In genomic region chr16:85539629-85540291, GRCh38 we compare ENCODE assay signal across 1 cellular context.
TF ChIP-seq lines count a peak whose summit lies in the region.

No MANE protein-coding gene starts in this region.

TF ChIP-seq in HepG2, 621 proteins besides CTCF, POLR2A, EP300 and RAD21 (continued from another document and continues in another):
- no peak for TF ChIP-seq ARID3A (IDR thresholded peaks at IDR 0.05; ENCODE audit: low read depth, low read length)
- no peak for TF ChIP-seq CENPX (CRISPR knock-in tag; IDR thresholded peaks at IDR 0.05)
- no peak for TF ChIP-seq ZNF451 (CRISPR knock-in tag; IDR thresholded peaks at IDR 0.05)
- TF ChIP-seq RARG (CRISPR knock-in tag; IDR thresholded peaks at IDR 0.05; ENCODE audit: low read depth): no peak
- peak; percentile 39; the same call in 1 of the 2 replicates for TF ChIP-seq ZNF773 (CRISPR knock-in tag; IDR thresholded peaks at IDR 0.05; ENCODE audit: borderline replicate concordance)
- TF ChIP-seq ZNF782 (CRISPR knock-in tag; IDR thresholded peaks at IDR 0.05; ENCODE audit: borderline replicate concordance): no peak
- no peak for TF ChIP-seq ZMAT5 (CRISPR knock-in tag; IDR thresholded peaks at IDR 0.05; ENCODE audit: borderline replicate concordance, low read depth)
- no peak for TF ChIP-seq ZXDC (CRISPR knock-in tag; IDR thresholded peaks at IDR 0.05)
- TF ChIP-seq NFYB (CRISPR knock-in tag; IDR thresholded peaks at IDR 0.05): no peak
- TF ChIP-seq JARID2 (CRISPR knock-in tag; IDR thresholded peaks at IDR 0.05; ENCODE audit: insufficient replicate concordance): no peak
- peak; percentile 77 for TF ChIP-seq GATAD2A (CRISPR knock-in tag; IDR thresholded peaks at IDR 0.05)
- no peak for TF ChIP-seq TBL1XR1 (IDR thresholded peaks at IDR 0.05; ENCODE audit: borderline replicate concordance, low read length, partially characterized antibody)
- TF ChIP-seq ZNF687 (CRISPR knock-in tag; IDR thresholded peaks at IDR 0.05): peak; percentile 51; the same call in 1 of the 2 replicates
- peak; percentile 71 for TF ChIP-seq ZFX (CRISPR knock-in tag; IDR thresholded peaks at IDR 0.05; ENCODE audit: low read depth)
- peak; percentile 77 for TF ChIP-seq ARID5B (CRISPR knock-in tag; IDR thresholded peaks at IDR 0.05)
- TF ChIP-seq TAF15 (IDR thresholded peaks at IDR 0.05; ENCODE audit: low read depth, low read length, poor library complexity, severe bottlenecking): no peak
- TF ChIP-seq LBX2 (CRISPR knock-in tag; IDR thresholded peaks at IDR 0.05; ENCODE audit: borderline replicate concordance): no peak
- peak; percentile 64; the same call in 1 of the 2 replicates for TF ChIP-seq BRCA1 (CRISPR knock-in tag; IDR thresholded peaks at IDR 0.05)
- TF ChIP-seq MYC (CRISPR knock-in tag; IDR thresholded peaks at IDR 0.05; ENCODE audit: borderline replicate concordance): peak; percentile 90
- no peak for TF ChIP-seq GABPA (IDR thresholded peaks at IDR 0.05; ENCODE audit: low read depth, low read length)
- peak; percentile 27 for TF ChIP-seq GABPA (CRISPR knock-in tag; IDR thresholded peaks at IDR 0.05; ENCODE audit: low read depth)
- peak; percentile 39; the same call in 1 of the 2 replicates for TF ChIP-seq MEF2D (CRISPR knock-in tag; IDR thresholded peaks at IDR 0.05)
- peak; percentile 69; the same call in 1 of the 2 replicates for TF ChIP-seq BORCS8-MEF2B (CRISPR knock-in tag; IDR thresholded peaks at IDR 0.05)
- 0 out of 2 replicates have a peak, but pooled peaks have one; percentile 54 for TF ChIP-seq ZNF792 (CRISPR knock-in tag; IDR thresholded peaks at IDR 0.05)
- TF ChIP-seq ZGPAT (CRISPR knock-in tag; IDR thresholded peaks at IDR 0.05): 0 out of 2 replicates have a peak, but pooled peaks have one; percentile 21
- TF ChIP-seq GMEB1 (CRISPR knock-in tag; IDR thresholded peaks at IDR 0.05; ENCODE audit: borderline replicate concordance): peak; percentile 30; the same call in 1 of the 2 replicates
- no peak for TF ChIP-seq NCOA1 (CRISPR knock-in tag; IDR thresholded peaks at IDR 0.05)
- TF ChIP-seq THAP9 (CRISPR knock-in tag; IDR thresholded peaks at IDR 0.05; ENCODE audit: borderline replicate concordance): no peak
- no peak for TF ChIP-seq PHF5A (CRISPR knock-in tag; IDR thresholded peaks at IDR 0.05; ENCODE audit: low read depth, unreplicated experiment)
- TF ChIP-seq BCLAF1 (IDR thresholded peaks at IDR 0.05): no peak
- TF ChIP-seq AHR (CRISPR knock-in tag; IDR thresholded peaks at IDR 0.05): no peak
- no peak for TF ChIP-seq RBM22 (optimal IDR thresholded peaks at IDR 0.05; ENCODE audit: low read length)
- no peak for TF ChIP-seq ZSCAN12 (CRISPR knock-in tag; IDR thresholded peaks at IDR 0.05)
- TF ChIP-seq SP1 (IDR thresholded peaks at IDR 0.05): no peak
- TF ChIP-seq SP1 (CRISPR knock-in tag; IDR thresholded peaks at IDR 0.05): no peak
